9 cellular contexts compared by ENCODE assay signal in genomic region chr2:144240656-144241339, GRCh38.
A peak's percentile ranks its signal among the peaks of the same experiment; 100 is the strongest.
DNase-seq lines count a peak whose midpoint lies in the region; ATAC-seq and TF ChIP-seq lines count a peak whose summit lies in the region.
"Had no signal": no experiment of that assay in that cellular context is flagged by ENCODE, and none has a peak within 500 bp of the region (broad histone marks: within the 10 kb centered on the region; RNA-seq: fewer than 3 reads in every experiment).

No MANE protein-coding gene starts in this region.

- DNase-seq in mucosa of descending colon, result no peak
- DNase-seq in MCF 10A (ENCODE audit: unreplicated experiment), result no peak
- DNase-seq in medulla oblongata (ENCODE audit: extremely low spot score), result no peak
- no peak for DNase-seq in CD14-positive monocyte (ENCODE audit: low spot score)
- no peak for DNase-seq in inferior parietal cortex (ENCODE audit: extremely low spot score)
- DNase-seq: SK-N-SH had no signal

- no TSS peak for BruUV-seq in MCF 10A (replicated peaks; lab: Mats Ljungman, UMichigan)

- H3K4me3 ChIP-seq in HUES48 (ENCODE audit: low read depth, low read length), result no peak overlapping the region
- no peak overlapping the region for H3K4me3 ChIP-seq in mucosa of descending colon

- no peak for TF ChIP-seq CTCF in mucosa of descending colon (IDR thresholded peaks at IDR 0.05)
- no peak for TF ChIP-seq CTCF in MCF 10A (IDR thresholded peaks at IDR 0.05; ENCODE audit: unreplicated experiment)
- no peak for TF ChIP-seq CTCF in CD14-positive monocyte (IDR thresholded peaks at IDR 0.05)

- H3K27ac ChIP-seq in HUES48 (ENCODE audit: low read depth, low read length), result peak overlapping the region; percentile 44

- intact Hi-C loops in mucosa of descending colon (cut with DNase I, micrococcal nuclease) (no loop called here), MCF 10A (cut with micrococcal nuclease) (no loop called here), CD14-positive monocyte (cut with micrococcal nuclease) (no loop called here)

- CTCF ChIA-PET in MCF 10A (lab: Yijun Ruan, JAX), result no interaction called here

- no peak overlapping the region for H3K4me3 Mint-ChIP-seq in MCF 10A (ENCODE audit: unreplicated experiment)
- no peak overlapping the region for H3K4me3 Mint-ChIP-seq in CD14-positive monocyte

- H3K27me3 Mint-ChIP-seq in MCF 10A (ENCODE audit: insufficient read depth, unreplicated experiment), result no peaks in the 10 kb centered on the region
- no peaks in the 10 kb centered on the region for H3K27me3 Mint-ChIP-seq in CD14-positive monocyte (ENCODE audit: low read depth in 3 of 3)

- H3K4me1 Mint-ChIP-seq in MCF 10A (ENCODE audit: insufficient read depth, unreplicated experiment) (peaks cover 4% of the 10 kb centered on the region), CD14-positive monocyte (peaks cover 22% of the 10 kb centered on the region)

- no peak overlapping the region for H3K27ac Mint-ChIP-seq in MCF 10A (ENCODE audit: low read depth, unreplicated experiment)
- H3K27ac Mint-ChIP-seq in CD14-positive monocyte, result no peak overlapping the region

- H3K27me3 ChIP-seq in HUES48 (ENCODE audit: control insufficient read depth, insufficient read depth, low read length), result no peaks in the 10 kb centered on the region

- ATAC-seq in GM18867 (IDR thresholded peaks at IDR 0.05; ENCODE audit: unreplicated experiment) (peak; percentile 93), GM21825 (IDR thresholded peaks at IDR 0.05; ENCODE audit: unreplicated experiment) (peak; percentile 87), mucosa of descending colon (peak; percentile 69)

- H3K9me3 Mint-ChIP-seq in MCF 10A (ENCODE audit: unreplicated experiment) (no peaks in the 10 kb centered on the region), CD14-positive monocyte (peaks cover 0 to 5% (median 0%) of the 10 kb centered on the region in 7 donors)

- no peak overlapping the region for H3K9ac ChIP-seq in HUES48 (ENCODE audit: low read depth, low read length)
- H3K9ac ChIP-seq: SK-N-SH had no signal

- H3K9me3 ChIP-seq in HUES48 (ENCODE audit: control insufficient read depth, insufficient read depth, low read length), result no peaks in the 10 kb centered on the region
- no peaks in the 10 kb centered on the region for H3K9me3 ChIP-seq in mucosa of descending colon
- H3K9me3 ChIP-seq: SK-N-SH had no signal

- H3K36me3 ChIP-seq in HUES48 (ENCODE audit: control insufficient read depth, insufficient read depth, low read length), result no peaks in the 10 kb centered on the region
- H3K36me3 ChIP-seq in mucosa of descending colon (ENCODE audit: low read depth), result no peaks in the 10 kb centered on the region

- POLR2A ChIA-PET in MCF 10A (lab: Yijun Ruan, JAX), result no interaction called here

- H3K36me3 Mint-ChIP-seq in MCF 10A (ENCODE audit: insufficient read depth, unreplicated experiment) (no peaks in the 10 kb centered on the region), CD14-positive monocyte (no peaks in the 10 kb centered on the region)

- H3K4me1 ChIP-seq in HUES48 (ENCODE audit: control insufficient read depth, insufficient read depth, low read length) (peaks cover 36% of the 10 kb centered on the region), mucosa of descending colon (ENCODE audit: low read depth) (no peaks in the 10 kb centered on the region)
